Comparison of ENCODE assay signal across 13 cellular contexts in the genomic region with DNA sequence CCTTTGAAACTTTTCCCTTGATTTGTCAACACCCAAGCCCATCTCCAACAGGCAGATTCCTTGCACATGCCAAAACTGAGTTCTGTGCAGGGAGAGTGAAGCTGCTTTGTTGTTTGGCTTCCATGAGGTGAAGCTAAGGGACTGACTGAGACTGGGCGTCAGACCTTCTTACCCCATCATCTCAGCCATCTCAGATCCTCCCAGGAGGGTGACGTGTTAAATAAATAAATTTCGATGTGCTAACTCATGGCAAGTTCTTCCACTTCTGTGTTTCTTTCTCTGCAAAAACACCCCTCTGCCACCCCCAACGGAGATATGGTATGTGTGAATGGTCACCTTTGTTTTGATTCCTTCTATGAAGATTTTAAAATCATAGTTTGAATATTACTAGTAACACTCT.
"Had no signal": no experiment of that assay in that cellular context is flagged by ENCODE, and none has a peak within 500 bp of the region (broad histone marks: within the 10 kb centered on the region; RNA-seq: fewer than 3 reads in every experiment).

No MANE protein-coding gene starts in this region.

- H3K27me3 Mint-ChIP-seq: activated CD8-positive, alpha-beta memory T cell treated with anti-CD3 and anti-CD28 coated beads, Interleukin-2, amount 10 ng/mL, durations not matched to agents 7 days and 5 days; effector memory CD8-positive, alpha-beta T cell had no signal

- H3K4me3 Mint-ChIP-seq: activated CD8-positive, alpha-beta memory T cell treated with anti-CD3 and anti-CD28 coated beads, Interleukin-2, amount 10 ng/mL, durations not matched to agents 7 days and 5 days; activated T-cell treated with anti-CD3 and anti-CD28 coated beads, Interleukin-2, amount 50 U/mL, for 4 hours; effector memory CD8-positive, alpha-beta T cell; natural killer cell had no signal

- H3K27ac Mint-ChIP-seq: activated CD8-positive, alpha-beta memory T cell treated with anti-CD3 and anti-CD28 coated beads, Interleukin-2, amount 10 ng/mL, durations not matched to agents 7 days and 5 days; natural killer cell had no signal

- H3K4me1 ChIP-seq: colonic mucosa, right atrium auricular region had no signal

- H3K9me3 Mint-ChIP-seq: activated T-cell treated with anti-CD3 and anti-CD28 coated beads, Interleukin-2, amount 50 U/mL, for 4 hours; effector memory CD8-positive, alpha-beta T cell; natural killer cell had no signal

- H3K4me3 ChIP-seq: colonic mucosa, right atrium auricular region, skin epidermis, transverse colon had no signal

- H3K27ac ChIP-seq: colonic mucosa, right atrium auricular region, skin epidermis, transverse colon had no signal

- H3K9me3 ChIP-seq: colonic mucosa, right atrium auricular region, transverse colon had no signal

- H3K27me3 ChIP-seq: colonic mucosa, right atrium auricular region, transverse colon had no signal

- DNase-seq: activated CD4-positive, alpha-beta T cell treated with anti-CD3 and anti-CD28 coated beads for 1 hour; activated CD4-positive, alpha-beta T cell treated with anti-CD3 and anti-CD28 coated beads, Interleukin-2, amount 50 U/mL, for 48 hours; activated CD8-positive, alpha-beta memory T cell treated with anti-CD3 and anti-CD28 coated beads, Interleukin-2, amount 10 ng/mL, durations not matched to agents 7 days and 5 days; activated T-cell treated with anti-CD3 and anti-CD28 coated beads, Interleukin-2, amount 50 U/mL, for 4 hours; aorta; colonic mucosa; effector memory CD8-positive, alpha-beta T cell; foreskin melanocyte; natural killer cell; T1000; transverse colon had no signal

- H3K4me1 Mint-ChIP-seq: activated CD8-positive, alpha-beta memory T cell treated with anti-CD3 and anti-CD28 coated beads, Interleukin-2, amount 10 ng/mL, durations not matched to agents 7 days and 5 days; natural killer cell had no signal

- H3K36me3 ChIP-seq: colonic mucosa had no signal

- ATAC-seq: activated CD8-positive, alpha-beta memory T cell treated with anti-CD3 and anti-CD28 coated beads, Interleukin-2, amount 10 ng/mL, durations not matched to agents 7 days and 5 days; activated T-cell treated with anti-CD3 and anti-CD28 coated beads, Interleukin-2, amount 50 U/mL, for 4 hours; effector memory CD8-positive, alpha-beta T cell; natural killer cell had no signal
